10 cellular contexts compared by ENCODE assay signal in genomic region chr3:188584958-188585689, GRCh38.
DNase-seq lines count a peak whose midpoint lies in the region; ATAC-seq and TF ChIP-seq lines count a peak whose summit lies in the region.
"Had no signal": no experiment of that assay in that cellular context is flagged by ENCODE, and none has a peak within 500 bp of the region (broad histone marks: within the 10 kb centered on the region; RNA-seq: fewer than 3 reads in every experiment).

No MANE protein-coding gene starts in this region.

- H3K9ac ChIP-seq in fibroblast of lung (ENCODE audit: insufficient read depth, low read length), result no peak overlapping the region

- no peak for DNase-seq in activated CD8-positive, alpha-beta memory T cell treated with anti-CD3 and anti-CD28 coated beads, Interleukin-2, amount 10 ng/mL, durations not matched to agents 7 days and 5 days
- DNase-seq in activated CD8-positive, alpha-beta memory T cell treated with anti-CD3 and anti-CD28 coated beads for 24 hours, result no peak
- peak; percentile 32 to 36 for DNase-seq in fibroblast of lung (ENCODE audit: low read depth in 2 of 2)
- no peak for DNase-seq in left cardiac atrium
- DNase-seq in NCI-H748 treated with DMSO at 0.1 percent for 48 hours (lab: John Stamatoyannopoulos, UW), result no peak
- DNase-seq: activated CD4-positive, alpha-beta T cell treated with anti-CD3 and anti-CD28 coated beads, Interleukin-2, amount 50 U/mL, for 1 hour; occipital lobe had no signal

- TF ChIP-seq CTCF in fibroblast of lung (conservative IDR thresholded peaks at IDR 0.05 in 1 of 2, IDR thresholded peaks at IDR 0.05 in 1 of 2; ENCODE audit: low read depth in 1 of 2, low read length in 2 of 2), result no peak

- H3K4me2 ChIP-seq in fibroblast of lung (ENCODE audit: extremely low read depth, insufficient read depth, low read length), result peak overlapping the region; percentile 62

- H3K27me3 Mint-ChIP-seq in activated CD8-positive, alpha-beta memory T cell treated with anti-CD3 and anti-CD28 coated beads, Interleukin-2, amount 10 ng/mL, durations not matched to agents 7 days and 5 days, result no peaks in the 10 kb centered on the region
- H3K27me3 Mint-ChIP-seq in stimulated activated memory B cell treated with anti-CD40 and anti-IgM and Interleukin-4, amounts not matched to agents 10 μg/mL and 1 μg/mL and 100 μg/mL, for 72 hours, result no peaks in the 10 kb centered on the region

- CTCF ChIA-PET in activated CD8-positive, alpha-beta memory T cell treated with anti-CD3 and anti-CD28 coated beads, Interleukin-2, amount 10 ng/mL, durations not matched to agents 7 days and 5 days (lab: Charles Lee), result no interaction called here

- H4K20me1 ChIP-seq in fibroblast of lung (ENCODE audit: control insufficient read depth, extremely low read depth, insufficient read depth, low read length), result no peaks in the 10 kb centered on the region

- H3K9me3 Mint-ChIP-seq in activated CD8-positive, alpha-beta memory T cell treated with anti-CD3 and anti-CD28 coated beads, Interleukin-2, amount 10 ng/mL, durations not matched to agents 7 days and 5 days (ENCODE audit: low read depth), result no peaks in the 10 kb centered on the region
- no peaks in the 10 kb centered on the region for H3K9me3 Mint-ChIP-seq in stimulated activated memory B cell treated with anti-CD40 and anti-IgM and Interleukin-4, amounts not matched to agents 10 μg/mL and 1 μg/mL and 100 μg/mL, for 72 hours

- ATAC-seq in activated CD8-positive, alpha-beta memory T cell treated with anti-CD3 and anti-CD28 coated beads, Interleukin-2, amount 10 ng/mL, durations not matched to agents 7 days and 5 days, result peak; percentile 20
- peak; percentile 56 for ATAC-seq in SK-N-SH treated with all-trans-retinoic acid at 6 μM for 48 hours
- ATAC-seq in stimulated activated memory B cell treated with anti-CD40 and anti-IgM and Interleukin-4, amounts not matched to agents 10 μg/mL and 1 μg/mL and 100 μg/mL, for 72 hours, result no peak
- ATAC-seq in left cardiac atrium, result no peak
- no peak for ATAC-seq in GM19324 (IDR thresholded peaks at IDR 0.05; ENCODE audit: low FRiP score, unreplicated experiment)

- peaks cover 7% of the 10 kb centered on the region for H3K4me1 ChIP-seq in fibroblast of lung (ENCODE audit: control insufficient read depth, extremely low read depth, insufficient read depth, low read length)

- peak overlapping the region; percentile 20 for H3K27ac Mint-ChIP-seq in activated CD8-positive, alpha-beta memory T cell treated with anti-CD3 and anti-CD28 coated beads, Interleukin-2, amount 10 ng/mL, durations not matched to agents 7 days and 5 days
- H3K27ac Mint-ChIP-seq in stimulated activated memory B cell treated with anti-CD40 and anti-IgM and Interleukin-4, amounts not matched to agents 10 μg/mL and 1 μg/mL and 100 μg/mL, for 72 hours, result no peak overlapping the region

- no peak overlapping the region for H2AFZ ChIP-seq in fibroblast of lung (ENCODE audit: low read length)

- H3K27me3 ChIP-seq in fibroblast of lung (ENCODE audit: control insufficient read depth, insufficient read depth, low read length), result no peaks in the 10 kb centered on the region

- no peaks in the 10 kb centered on the region for H3K36me3 ChIP-seq in fibroblast of lung (ENCODE audit: control insufficient read depth, insufficient read depth, low read length)

- peaks cover 9% of the 10 kb centered on the region for H3K4me1 Mint-ChIP-seq in activated CD8-positive, alpha-beta memory T cell treated with anti-CD3 and anti-CD28 coated beads, Interleukin-2, amount 10 ng/mL, durations not matched to agents 7 days and 5 days
- peaks cover 9% of the 10 kb centered on the region for H3K4me1 Mint-ChIP-seq in stimulated activated memory B cell treated with anti-CD40 and anti-IgM and Interleukin-4, amounts not matched to agents 10 μg/mL and 1 μg/mL and 100 μg/mL, for 72 hours

- H3K79me2 ChIP-seq in fibroblast of lung (ENCODE audit: control insufficient read depth, insufficient read depth, low read length), result peaks cover 2% of the 10 kb centered on the region

- peak overlapping the region; percentile 44 for H3K4me3 Mint-ChIP-seq in activated CD8-positive, alpha-beta memory T cell treated with anti-CD3 and anti-CD28 coated beads, Interleukin-2, amount 10 ng/mL, durations not matched to agents 7 days and 5 days
- peak overlapping the region; percentile 69 for H3K4me3 Mint-ChIP-seq in stimulated activated memory B cell treated with anti-CD40 and anti-IgM and Interleukin-4, amounts not matched to agents 10 μg/mL and 1 μg/mL and 100 μg/mL, for 72 hours

- H3K27ac ChIP-seq in fibroblast of lung (ENCODE audit: insufficient read depth, low read length), result no peak overlapping the region

- no peaks in the 10 kb centered on the region for H3K36me3 Mint-ChIP-seq in activated CD8-positive, alpha-beta memory T cell treated with anti-CD3 and anti-CD28 coated beads, Interleukin-2, amount 10 ng/mL, durations not matched to agents 7 days and 5 days
- H3K36me3 Mint-ChIP-seq in stimulated activated memory B cell treated with anti-CD40 and anti-IgM and Interleukin-4, amounts not matched to agents 10 μg/mL and 1 μg/mL and 100 μg/mL, for 72 hours, result peaks cover 5% of the 10 kb centered on the region

- H3K4me3 ChIP-seq in fibroblast of lung (replicated peaks in 1 of 4; ENCODE audit: control extremely low read depth in 1 of 4, insufficient read depth in 1 of 4, low read depth in 3 of 4, low read length in 4 of 4), result no peak overlapping the region

- no peaks in the 10 kb centered on the region for H3K9me3 ChIP-seq in fibroblast of lung (ENCODE audit: control insufficient read depth, insufficient read depth, low read depth, low read length)

- intact Hi-C loops in left cardiac atrium (cut with DNase I), result no loop called here

TF ChIP-seq in SK-N-SH treated with all-trans-retinoic acid at 6 μM for 48 hours, 23 proteins besides CTCF, POLR2A, EP300 and RAD21 (continues in another document):
- no peak for TF ChIP-seq RARB (CRISPR knock-in tag; IDR thresholded peaks at IDR 0.05)
- TF ChIP-seq ZNF70 (CRISPR knock-in tag; IDR thresholded peaks at IDR 0.05), result no peak
- TF ChIP-seq POU6F1 (CRISPR knock-in tag; IDR thresholded peaks at IDR 0.05; ENCODE audit: borderline replicate concordance, low read depth), result no peak
- TF ChIP-seq GLIS3 (CRISPR knock-in tag; IDR thresholded peaks at IDR 0.05), result no peak
- no peak for TF ChIP-seq OSR1 (CRISPR knock-in tag; IDR thresholded peaks at IDR 0.05)
- no peak for TF ChIP-seq TSHZ2 (CRISPR knock-in tag; IDR thresholded peaks at IDR 0.05)
- no peak for TF ChIP-seq TOX (CRISPR knock-in tag; IDR thresholded peaks at IDR 0.05; ENCODE audit: borderline replicate concordance)
- TF ChIP-seq ZNF8 (CRISPR knock-in tag; IDR thresholded peaks at IDR 0.05), result no peak
- TF ChIP-seq ZFP3 (CRISPR knock-in tag; IDR thresholded peaks at IDR 0.05), result no peak
- TF ChIP-seq ESRRG (CRISPR knock-in tag; IDR thresholded peaks at IDR 0.05), result no peak
- TF ChIP-seq PATZ1 (CRISPR knock-in tag; IDR thresholded peaks at IDR 0.05; ENCODE audit: borderline replicate concordance), result no peak

Comparison
In these comparisons a context has a peak if more than half of its experiments do, and no peak if none do; other contexts are left out.
1. ATAC-seq: peak in activated CD8-positive, alpha-beta memory T cell treated with anti-CD3 and anti-CD28 coated beads, Interleukin-2, amount 10 ng/mL, durations not matched to agents 7 days and 5 days (single experiment) and SK-N-SH treated with all-trans-retinoic acid at 6 μM for 48 hours (single experiment); none in stimulated activated memory B cell treated with anti-CD40 and anti-IgM and Interleukin-4, amounts not matched to agents 10 μg/mL and 1 μg/mL and 100 μg/mL, for 72 hours (single experiment), left cardiac atrium (0 of 2) and GM19324 (single experiment).
2. DNase-seq: peak in fibroblast of lung (2 of 2); none in activated CD8-positive, alpha-beta memory T cell treated with anti-CD3 and anti-CD28 coated beads, Interleukin-2, amount 10 ng/mL, durations not matched to agents 7 days and 5 days (single experiment), activated CD8-positive, alpha-beta memory T cell treated with anti-CD3 and anti-CD28 coated beads for 24 hours (single experiment), left cardiac atrium (single experiment) and NCI-H748 treated with DMSO at 0.1 percent for 48 hours (single experiment).